ENCODE assay signal across 8 cellular contexts in the genomic region with DNA sequence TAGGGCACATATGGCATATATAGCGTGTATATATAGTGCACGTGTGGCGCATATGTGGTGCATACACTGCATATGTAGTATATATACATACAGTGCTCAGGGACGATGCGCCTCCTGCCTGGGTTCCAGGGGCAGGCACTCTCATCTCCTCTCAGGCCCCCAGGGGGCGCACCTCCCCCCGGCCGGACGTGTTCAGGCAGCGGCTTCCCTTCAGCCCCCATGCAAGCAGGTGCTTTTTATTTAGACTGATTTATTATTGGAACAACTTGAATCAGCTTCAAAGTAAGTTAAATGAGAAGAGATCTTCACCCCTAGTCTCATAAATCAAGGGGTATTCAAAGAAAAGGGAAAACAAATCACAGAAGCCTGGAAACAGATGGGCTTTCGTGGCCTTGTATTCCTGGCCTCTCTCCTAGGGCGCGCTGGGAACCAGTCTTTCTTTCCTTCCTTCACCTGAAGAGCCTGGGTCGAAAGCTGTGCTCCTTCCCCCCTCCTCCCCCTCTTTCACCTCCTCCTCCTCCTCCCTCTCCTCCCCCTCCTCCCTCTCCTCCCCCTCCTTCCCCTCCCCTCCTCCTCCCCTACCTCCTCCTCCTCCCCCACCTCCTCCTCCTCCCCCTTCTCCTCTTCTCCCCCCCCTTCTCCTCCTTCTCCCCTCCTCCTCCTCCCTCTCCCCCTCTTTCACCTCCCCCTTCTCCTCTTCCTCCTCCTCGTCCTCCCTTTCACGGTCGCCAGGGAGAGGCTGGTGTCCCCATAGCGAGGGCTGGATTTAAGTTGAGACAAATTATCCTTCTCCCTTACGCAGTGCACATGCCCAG.
DNase-seq lines count a peak whose midpoint lies in the region; TF ChIP-seq lines count a peak whose summit lies in the region.

No MANE protein-coding gene starts in this region.

- CTCF ChIA-PET in activated CD4-positive, alpha-beta T cell treated with anti-CD3 and anti-CD28 coated beads, Interleukin-2, amount 10 ng/mL, durations not matched to agents 7 days and 5 days (lab: Charles Lee): no interaction called here

- H3K36me3 Mint-ChIP-seq in activated CD4-positive, alpha-beta T cell treated with anti-CD3 and anti-CD28 coated beads, Interleukin-2, amount 10 ng/mL, durations not matched to agents 7 days and 5 days (ENCODE audit: low read depth): no peaks in the 10 kb centered on the region
- H3K36me3 Mint-ChIP-seq in neural progenitor cell (peaks cover 2% of the 10 kb centered on the region), type B pancreatic cell (no peaks in the 10 kb centered on the region)

- H3K27me3 ChIP-seq in neural progenitor cell: no peaks in the 10 kb centered on the region

- peak; percentile 47 for DNase-seq in ACHN
- peak; percentile 66 for DNase-seq in GM19240 (ENCODE audit: insufficient read length, low spot score)
- peak; percentile 69 to 72 for DNase-seq in NCI-H524 (lab: John Stamatoyannopoulos, UW)
- peak; percentile 79 for DNase-seq in activated CD4-positive, alpha-beta T cell treated with anti-CD3 and anti-CD28 coated beads, Interleukin-2, amount 10 ng/mL, durations not matched to agents 7 days and 5 days
- DNase-seq in effector CD4-positive, alpha-beta T cell: peak; percentile 55
- DNase-seq in neural progenitor cell (ENCODE audit: low spot score): peak; percentile 81
- no peak for DNase-seq in type B pancreatic cell (ENCODE audit: extremely low spot score, unreplicated experiment)
- DNase-seq in epidermal melanocyte (ENCODE audit: insufficient read length, low spot score): no peak

- no peaks in the 10 kb centered on the region for H3K36me3 ChIP-seq in neural progenitor cell

- H3K4me1 Mint-ChIP-seq in activated CD4-positive, alpha-beta T cell treated with anti-CD3 and anti-CD28 coated beads, Interleukin-2, amount 10 ng/mL, durations not matched to agents 7 days and 5 days: peaks cover 11% of the 10 kb centered on the region
- H3K4me1 Mint-ChIP-seq in neural progenitor cell (peaks cover 72% of the 10 kb centered on the region), type B pancreatic cell (ENCODE audit: unreplicated experiment) (peaks cover 47% of the 10 kb centered on the region)

- no peaks in the 10 kb centered on the region for H3K9me3 Mint-ChIP-seq in activated CD4-positive, alpha-beta T cell treated with anti-CD3 and anti-CD28 coated beads, Interleukin-2, amount 10 ng/mL, durations not matched to agents 7 days and 5 days
- no peaks in the 10 kb centered on the region for H3K9me3 Mint-ChIP-seq in neural progenitor cell
- no peaks in the 10 kb centered on the region for H3K9me3 Mint-ChIP-seq in type B pancreatic cell

- H3K4me3 Mint-ChIP-seq in activated CD4-positive, alpha-beta T cell treated with anti-CD3 and anti-CD28 coated beads, Interleukin-2, amount 10 ng/mL, durations not matched to agents 7 days and 5 days: no peak overlapping the region
- H3K4me3 Mint-ChIP-seq in neural progenitor cell (peak overlapping the region; percentile 86), type B pancreatic cell (peak overlapping the region; percentile 47)

- no peak overlapping the region for H3K27ac ChIP-seq in neural progenitor cell

- H2AFZ ChIP-seq in neural progenitor cell (replicated peaks): no peak overlapping the region

- peaks cover 30% of the 10 kb centered on the region for H3K27me3 Mint-ChIP-seq in activated CD4-positive, alpha-beta T cell treated with anti-CD3 and anti-CD28 coated beads, Interleukin-2, amount 10 ng/mL, durations not matched to agents 7 days and 5 days
- H3K27me3 Mint-ChIP-seq in neural progenitor cell (ENCODE audit: insufficient read depth, low read depth): peaks cover 10% of the 10 kb centered on the region
- peaks cover 10% of the 10 kb centered on the region for H3K27me3 Mint-ChIP-seq in type B pancreatic cell

- peaks cover 43% of the 10 kb centered on the region for H3F3A ChIP-seq in neural progenitor cell (ENCODE audit: low read depth)

- TF ChIP-seq CTCF in neural progenitor cell (IDR thresholded peaks at IDR 0.05) (peak; percentile 96), type B pancreatic cell (conservative IDR thresholded peaks at IDR 0.05) (peak; percentile 95)

- H3K4me2 ChIP-seq in neural progenitor cell: peak overlapping the region; percentile 23

- H3K27ac Mint-ChIP-seq in activated CD4-positive, alpha-beta T cell treated with anti-CD3 and anti-CD28 coated beads, Interleukin-2, amount 10 ng/mL, durations not matched to agents 7 days and 5 days: no peak overlapping the region
- H3K27ac Mint-ChIP-seq in neural progenitor cell: peak overlapping the region; percentile 87
- H3K27ac Mint-ChIP-seq in type B pancreatic cell: peak overlapping the region; percentile 31

- H3K4me3 ChIP-seq in neural progenitor cell: no peak overlapping the region

- in situ Hi-C loops in ACHN (cut with HindIII; ENCODE audit: low pct_ligation_motif_present, low pct_unique_long_range_greater_than_20kb, low sequenced_read_pairs): no loop called here

- no peaks in the 10 kb centered on the region for H4K20me1 ChIP-seq in neural progenitor cell (ENCODE audit: low read depth)

- H3K4me1 ChIP-seq in neural progenitor cell: peaks cover 14% of the 10 kb centered on the region

- H3K9ac ChIP-seq in neural progenitor cell: no peak overlapping the region

- no peaks in the 10 kb centered on the region for H3K9me3 ChIP-seq in neural progenitor cell (ENCODE audit: low read depth)

- no peaks in the 10 kb centered on the region for H3K79me2 ChIP-seq in neural progenitor cell (ENCODE audit: low read depth)

- POLR2A ChIA-PET in activated CD4-positive, alpha-beta T cell treated with anti-CD3 and anti-CD28 coated beads, Interleukin-2, amount 10 ng/mL, durations not matched to agents 7 days and 5 days (lab: Charles Lee): no interaction called here

Comparison
In these comparisons a context has a peak if more than half of its experiments do, and no peak if none do; other contexts are left out.
1. DNase-seq: peak in ACHN (single experiment), GM19240 (single experiment), NCI-H524 (2 of 2), activated CD4-positive, alpha-beta T cell treated with anti-CD3 and anti-CD28 coated beads, Interleukin-2, amount 10 ng/mL, durations not matched to agents 7 days and 5 days (single experiment), effector CD4-positive, alpha-beta T cell (single experiment) and neural progenitor cell (single experiment); none in type B pancreatic cell (single experiment) and epidermal melanocyte (single experiment).